In the genomic region with DNA sequence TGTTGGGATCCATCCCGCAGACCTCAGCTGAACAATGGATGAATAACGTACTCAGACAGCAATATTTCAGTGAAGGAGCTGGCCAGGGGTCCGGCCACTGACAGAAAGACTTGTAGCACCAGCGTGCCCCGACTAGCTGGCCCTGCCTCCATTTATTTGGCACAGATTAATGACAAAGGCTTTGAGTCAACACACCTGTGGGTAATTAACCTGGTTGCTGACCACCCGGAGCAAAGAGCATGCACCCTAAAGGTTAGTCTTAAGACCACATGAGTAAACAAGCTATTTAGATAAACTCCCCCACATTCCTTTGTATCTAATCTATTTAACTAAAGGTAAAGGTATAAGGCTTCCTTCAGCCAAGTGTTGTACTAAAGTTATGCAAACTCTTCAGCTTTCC, we compare ENCODE assay signal across 1 cellular context.
TF ChIP-seq lines count a peak whose summit lies in the region.

No MANE protein-coding gene starts in this region.

TF ChIP-seq in WTC11, 78 proteins besides CTCF, POLR2A, EP300 and RAD21 (continued from another document):
- TF ChIP-seq MYBL2 (CRISPR knock-in tag; IDR thresholded peaks at IDR 0.05) (no peak), CBFB (CRISPR knock-in tag; IDR thresholded peaks at IDR 0.05; ENCODE audit: low read depth) (no peak), HMGA2 (CRISPR knock-in tag; IDR thresholded peaks at IDR 0.05) (no peak), ZBTB43 (CRISPR knock-in tag; IDR thresholded peaks at IDR 0.05) (no peak), ZNF263 (CRISPR knock-in tag; IDR thresholded peaks at IDR 0.05; ENCODE audit: low read depth) (no peak), ETV6 (CRISPR knock-in tag; IDR thresholded peaks at IDR 0.05) (0 out of 2 replicates have a peak, but pooled peaks have one; percentile 31), SP1 (CRISPR knock-in tag; conservative IDR thresholded peaks at IDR 0.05) (0 out of 2 replicates have a peak, but pooled peaks have one; percentile 28), E2F4 (CRISPR knock-in tag; IDR thresholded peaks at IDR 0.05; ENCODE audit: borderline replicate concordance, low read depth) (no peak), TCF7 (CRISPR knock-in tag; IDR thresholded peaks at IDR 0.05; ENCODE audit: low read depth) (no peak), ZNF219 (CRISPR knock-in tag; IDR thresholded peaks at IDR 0.05; ENCODE audit: borderline replicate concordance) (no peak)
- TF ChIP-seq, protein P1, sequence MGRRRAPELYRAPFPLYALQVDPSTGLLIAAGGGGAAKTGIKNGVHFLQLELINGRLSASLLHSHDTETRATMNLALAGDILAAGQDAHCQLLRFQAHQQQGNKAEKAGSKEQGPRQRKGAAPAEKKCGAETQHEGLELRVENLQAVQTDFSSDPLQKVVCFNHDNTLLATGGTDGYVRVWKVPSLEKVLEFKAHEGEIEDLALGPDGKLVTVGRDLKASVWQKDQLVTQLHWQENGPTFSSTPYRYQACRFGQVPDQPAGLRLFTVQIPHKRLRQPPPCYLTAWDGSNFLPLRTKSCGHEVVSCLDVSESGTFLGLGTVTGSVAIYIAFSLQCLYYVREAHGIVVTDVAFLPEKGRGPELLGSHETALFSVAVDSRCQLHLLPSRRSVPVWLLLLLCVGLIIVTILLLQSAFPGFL (CRISPR knock-in tag; IDR thresholded peaks at IDR 0.05; ENCODE audit: borderline replicate concordance): no peak
- TF ChIP-seq, protein P2, sequence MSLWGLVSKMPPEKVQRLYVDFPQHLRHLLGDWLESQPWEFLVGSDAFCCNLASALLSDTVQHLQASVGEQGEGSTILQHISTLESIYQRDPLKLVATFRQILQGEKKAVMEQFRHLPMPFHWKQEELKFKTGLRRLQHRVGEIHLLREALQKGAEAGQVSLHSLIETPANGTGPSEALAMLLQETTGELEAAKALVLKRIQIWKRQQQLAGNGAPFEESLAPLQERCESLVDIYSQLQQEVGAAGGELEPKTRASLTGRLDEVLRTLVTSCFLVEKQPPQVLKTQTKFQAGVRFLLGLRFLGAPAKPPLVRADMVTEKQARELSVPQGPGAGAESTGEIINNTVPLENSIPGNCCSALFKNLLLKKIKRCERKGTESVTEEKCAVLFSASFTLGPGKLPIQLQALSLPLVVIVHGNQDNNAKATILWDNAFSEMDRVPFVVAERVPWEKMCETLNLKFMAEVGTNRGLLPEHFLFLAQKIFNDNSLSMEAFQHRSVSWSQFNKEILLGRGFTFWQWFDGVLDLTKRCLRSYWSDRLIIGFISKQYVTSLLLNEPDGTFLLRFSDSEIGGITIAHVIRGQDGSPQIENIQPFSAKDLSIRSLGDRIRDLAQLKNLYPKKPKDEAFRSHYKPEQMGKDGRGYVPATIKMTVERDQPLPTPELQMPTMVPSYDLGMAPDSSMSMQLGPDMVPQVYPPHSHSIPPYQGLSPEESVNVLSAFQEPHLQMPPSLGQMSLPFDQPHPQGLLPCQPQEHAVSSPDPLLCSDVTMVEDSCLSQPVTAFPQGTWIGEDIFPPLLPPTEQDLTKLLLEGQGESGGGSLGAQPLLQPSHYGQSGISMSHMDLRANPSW (CRISPR knock-in tag; conservative IDR thresholded peaks at IDR 0.05; ENCODE audit: low read depth): no peak
- TF ChIP-seq, protein P3, sequence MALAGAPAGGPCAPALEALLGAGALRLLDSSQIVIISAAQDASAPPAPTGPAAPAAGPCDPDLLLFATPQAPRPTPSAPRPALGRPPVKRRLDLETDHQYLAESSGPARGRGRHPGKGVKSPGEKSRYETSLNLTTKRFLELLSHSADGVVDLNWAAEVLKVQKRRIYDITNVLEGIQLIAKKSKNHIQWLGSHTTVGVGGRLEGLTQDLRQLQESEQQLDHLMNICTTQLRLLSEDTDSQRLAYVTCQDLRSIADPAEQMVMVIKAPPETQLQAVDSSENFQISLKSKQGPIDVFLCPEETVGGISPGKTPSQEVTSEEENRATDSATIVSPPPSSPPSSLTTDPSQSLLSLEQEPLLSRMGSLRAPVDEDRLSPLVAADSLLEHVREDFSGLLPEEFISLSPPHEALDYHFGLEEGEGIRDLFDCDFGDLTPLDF (CRISPR knock-in tag; IDR thresholded peaks at IDR 0.05): no peak
- TF ChIP-seq, protein P4, sequence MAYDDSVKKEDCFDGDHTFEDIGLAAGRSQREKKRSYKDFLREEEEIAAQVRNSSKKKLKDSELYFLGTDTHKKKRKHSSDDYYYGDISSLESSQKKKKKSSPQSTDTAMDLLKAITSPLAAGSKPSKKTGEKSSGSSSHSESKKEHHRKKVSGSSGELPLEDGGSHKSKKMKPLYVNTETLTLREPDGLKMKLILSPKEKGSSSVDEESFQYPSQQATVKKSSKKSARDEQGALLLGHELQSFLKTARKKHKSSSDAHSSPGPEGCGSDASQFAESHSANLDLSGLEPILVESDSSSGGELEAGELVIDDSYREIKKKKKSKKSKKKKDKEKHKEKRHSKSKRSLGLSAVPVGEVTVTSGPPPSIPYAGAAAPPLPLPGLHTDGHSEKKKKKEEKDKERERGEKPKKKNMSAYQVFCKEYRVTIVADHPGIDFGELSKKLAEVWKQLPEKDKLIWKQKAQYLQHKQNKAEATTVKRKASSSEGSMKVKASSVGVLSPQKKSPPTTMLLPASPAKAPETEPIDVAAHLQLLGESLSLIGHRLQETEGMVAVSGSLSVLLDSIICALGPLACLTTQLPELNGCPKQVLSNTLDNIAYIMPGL (CRISPR knock-in tag; IDR thresholded peaks at IDR 0.05): no peak
